In genomic region chr4:73675623-73676022, GRCh38 we compare ENCODE assay signal across 2 cellular contexts.
TF ChIP-seq lines count a peak whose summit lies in the region.

No MANE protein-coding gene starts in this region.

TF ChIP-seq in GM23338, 12 proteins besides CTCF, POLR2A, EP300 and RAD21:
- TF ChIP-seq EZH2phosphoT487 (IDR thresholded peaks at IDR 0.05; ENCODE audit: unreplicated experiment) (no peak), REST (IDR thresholded peaks at IDR 0.05; ENCODE audit: unreplicated experiment) (no peak), ZNF331 (CRISPR knock-in tag; IDR thresholded peaks at IDR 0.05; ENCODE audit: low read depth) (no peak), EZH2 (IDR thresholded peaks at IDR 0.05; ENCODE audit: low read depth, unreplicated experiment) (no peak), POLR2AphosphoS5 (IDR thresholded peaks at IDR 0.05; ENCODE audit: low read depth) (no peak), JUNB (IDR thresholded peaks at IDR 0.05; ENCODE audit: unreplicated experiment) (no peak), CREB1 (CRISPR knock-in tag; IDR thresholded peaks at IDR 0.05; ENCODE audit: low read depth) (no peak), ZNF114 (CRISPR knock-in tag; IDR thresholded peaks at IDR 0.05) (no peak), STAT1 (IDR thresholded peaks at IDR 0.05; ENCODE audit: unreplicated experiment) (no peak), NANOG (IDR thresholded peaks at IDR 0.05; ENCODE audit: borderline replicate concordance) (no peak)
- TF ChIP-seq, protein P1, sequence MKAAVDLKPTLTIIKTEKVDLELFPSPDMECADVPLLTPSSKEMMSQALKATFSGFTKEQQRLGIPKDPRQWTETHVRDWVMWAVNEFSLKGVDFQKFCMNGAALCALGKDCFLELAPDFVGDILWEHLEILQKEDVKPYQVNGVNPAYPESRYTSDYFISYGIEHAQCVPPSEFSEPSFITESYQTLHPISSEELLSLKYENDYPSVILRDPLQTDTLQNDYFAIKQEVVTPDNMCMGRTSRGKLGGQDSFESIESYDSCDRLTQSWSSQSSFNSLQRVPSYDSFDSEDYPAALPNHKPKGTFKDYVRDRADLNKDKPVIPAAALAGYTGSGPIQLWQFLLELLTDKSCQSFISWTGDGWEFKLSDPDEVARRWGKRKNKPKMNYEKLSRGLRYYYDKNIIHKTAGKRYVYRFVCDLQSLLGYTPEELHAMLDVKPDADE (IDR thresholded peaks at IDR 0.05), result no peak
- TF ChIP-seq, protein P2, sequence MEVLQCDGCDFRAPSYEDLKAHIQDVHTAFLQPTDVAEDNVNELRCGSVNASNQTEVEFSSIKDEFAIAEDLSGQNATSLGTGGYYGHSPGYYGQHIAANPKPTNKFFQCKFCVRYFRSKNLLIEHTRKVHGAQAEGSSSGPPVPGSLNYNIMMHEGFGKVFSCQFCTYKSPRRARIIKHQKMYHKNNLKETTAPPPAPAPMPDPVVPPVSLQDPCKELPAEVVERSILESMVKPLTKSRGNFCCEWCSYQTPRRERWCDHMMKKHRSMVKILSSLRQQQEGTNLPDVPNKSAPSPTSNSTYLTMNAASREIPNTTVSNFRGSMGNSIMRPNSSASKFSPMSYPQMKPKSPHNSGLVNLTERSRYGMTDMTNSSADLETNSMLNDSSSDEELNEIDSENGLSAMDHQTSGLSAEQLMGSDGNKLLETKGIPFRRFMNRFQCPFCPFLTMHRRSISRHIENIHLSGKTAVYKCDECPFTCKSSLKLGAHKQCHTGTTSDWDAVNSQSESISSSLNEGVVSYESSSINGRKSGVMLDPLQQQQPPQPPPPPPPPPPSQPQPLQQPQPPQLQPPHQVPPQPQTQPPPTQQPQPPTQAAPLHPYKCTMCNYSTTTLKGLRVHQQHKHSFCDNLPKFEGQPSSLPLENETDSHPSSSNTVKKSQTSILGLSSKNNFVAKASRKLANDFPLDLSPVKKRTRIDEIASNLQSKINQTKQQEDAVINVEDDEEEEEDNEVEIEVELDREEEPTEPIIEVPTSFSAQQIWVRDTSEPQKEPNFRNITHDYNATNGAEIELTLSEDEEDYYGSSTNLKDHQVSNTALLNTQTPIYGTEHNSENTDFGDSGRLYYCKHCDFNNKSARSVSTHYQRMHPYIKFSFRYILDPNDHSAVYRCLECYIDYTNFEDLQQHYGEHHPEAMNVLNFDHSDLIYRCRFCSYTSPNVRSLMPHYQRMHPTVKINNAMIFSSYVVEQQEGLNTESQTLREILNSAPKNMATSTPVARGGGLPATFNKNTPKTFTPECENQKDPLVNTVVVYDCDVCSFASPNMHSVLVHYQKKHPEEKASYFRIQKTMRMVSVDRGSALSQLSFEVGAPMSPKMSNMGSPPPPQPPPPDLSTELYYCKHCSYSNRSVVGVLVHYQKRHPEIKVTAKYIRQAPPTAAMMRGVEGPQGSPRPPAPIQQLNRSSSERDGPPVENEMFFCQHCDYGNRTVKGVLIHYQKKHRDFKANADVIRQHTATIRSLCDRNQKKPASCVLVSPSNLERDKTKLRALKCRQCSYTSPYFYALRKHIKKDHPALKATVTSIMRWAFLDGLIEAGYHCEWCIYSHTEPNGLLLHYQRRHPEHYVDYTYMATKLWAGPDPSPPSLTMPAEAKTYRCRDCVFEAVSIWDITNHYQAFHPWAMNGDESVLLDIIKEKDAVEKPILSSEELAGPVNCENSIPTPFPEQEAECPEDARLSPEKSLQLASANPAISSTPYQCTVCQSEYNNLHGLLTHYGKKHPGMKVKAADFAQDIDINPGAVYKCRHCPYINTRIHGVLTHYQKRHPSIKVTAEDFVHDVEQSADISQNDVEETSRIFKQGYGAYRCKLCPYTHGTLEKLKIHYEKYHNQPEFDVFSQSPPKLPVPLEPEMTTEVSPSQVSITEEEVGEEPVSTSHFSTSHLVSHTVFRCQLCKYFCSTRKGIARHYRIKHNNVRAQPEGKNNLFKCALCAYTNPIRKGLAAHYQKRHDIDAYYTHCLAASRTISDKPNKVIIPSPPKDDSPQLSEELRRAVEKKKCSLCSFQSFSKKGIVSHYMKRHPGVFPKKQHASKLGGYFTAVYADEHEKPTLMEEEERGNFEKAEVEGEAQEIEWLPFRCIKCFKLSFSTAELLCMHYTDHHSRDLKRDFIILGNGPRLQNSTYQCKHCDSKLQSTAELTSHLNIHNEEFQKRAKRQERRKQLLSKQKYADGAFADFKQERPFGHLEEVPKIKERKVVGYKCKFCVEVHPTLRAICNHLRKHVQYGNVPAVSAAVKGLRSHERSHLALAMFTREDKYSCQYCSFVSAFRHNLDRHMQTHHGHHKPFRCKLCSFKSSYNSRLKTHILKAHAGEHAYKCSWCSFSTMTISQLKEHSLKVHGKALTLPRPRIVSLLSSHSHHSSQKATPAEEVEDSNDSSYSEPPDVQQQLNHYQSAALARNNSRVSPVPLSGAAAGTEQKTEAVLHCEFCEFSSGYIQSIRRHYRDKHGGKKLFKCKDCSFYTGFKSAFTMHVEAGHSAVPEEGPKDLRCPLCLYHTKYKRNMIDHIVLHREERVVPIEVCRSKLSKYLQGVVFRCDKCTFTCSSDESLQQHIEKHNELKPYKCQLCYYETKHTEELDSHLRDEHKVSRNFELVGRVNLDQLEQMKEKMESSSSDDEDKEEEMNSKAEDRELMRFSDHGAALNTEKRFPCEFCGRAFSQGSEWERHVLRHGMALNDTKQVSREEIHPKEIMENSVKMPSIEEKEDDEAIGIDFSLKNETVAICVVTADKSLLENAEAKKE (CRISPR knock-in tag; IDR thresholded peaks at IDR 0.05), result no peak

TF ChIP-seq in K562, 482 proteins besides CTCF, POLR2A, EP300 and RAD21 (continues in another document):
- TF ChIP-seq ZBTB7A (IDR thresholded peaks at IDR 0.05; ENCODE audit: borderline replicate concordance, control insufficient read depth, low read depth, low read length), result no peak
- TF ChIP-seq SAP30 (IDR thresholded peaks at IDR 0.05; ENCODE audit: borderline replicate concordance, insufficient read depth, low read depth, low read length, poor library complexity, severe bottlenecking), result no peak
- TF ChIP-seq TRIM24 (IDR thresholded peaks at IDR 0.05), result peak in 1 of 2 experiments; percentile 10; a peak in 1 of 4 replicates
- TF ChIP-seq U2AF2 (optimal IDR thresholded peaks at IDR 0.05; ENCODE audit: low read depth, low read length), result no peak
- no peak for TF ChIP-seq FUS (optimal IDR thresholded peaks at IDR 0.05; ENCODE audit: low read depth, low read length)
- no peak for TF ChIP-seq ETV1 (tag; conservative IDR thresholded peaks at IDR 0.05; ENCODE audit: low read depth)
- no peak for TF ChIP-seq C11orf30 (IDR thresholded peaks at IDR 0.05; ENCODE audit: low read depth)
- TF ChIP-seq PML (IDR thresholded peaks at IDR 0.05; ENCODE audit: low read length), result peak; percentile 56; the same call in 1 of the 2 replicates
- TF ChIP-seq MNT (conservative IDR thresholded peaks at IDR 0.05), result no peak
- TF ChIP-seq MYC (IDR thresholded peaks at IDR 0.05; ENCODE audit: low read depth, low read length), result no peak
- no peak for TF ChIP-seq MYC (CRISPR knock-in tag; IDR thresholded peaks at IDR 0.05; ENCODE audit: borderline replicate concordance, low read depth)
- no peak for TF ChIP-seq COPS2 (conservative IDR thresholded peaks at IDR 0.05)
- no peak for TF ChIP-seq RBM15 (IDR thresholded peaks at IDR 0.05; ENCODE audit: insufficient read depth, low read length)
- TF ChIP-seq REST (CRISPR knock-in tag; IDR thresholded peaks at IDR 0.05; ENCODE audit: low read depth), result no peak
- peak; percentile 47; the same call in 1 of the 2 replicates for TF ChIP-seq STAT5A (IDR thresholded peaks at IDR 0.05; ENCODE audit: borderline replicate concordance, low read length)
- TF ChIP-seq MBD2 (IDR thresholded peaks at IDR 0.05; ENCODE audit: borderline replicate concordance, low read depth), result no peak
- 0 out of 4 replicates have a peak, but pooled peaks of 1 of the 2 experiments have one; percentile 18 for TF ChIP-seq KDM1A (IDR thresholded peaks at IDR 0.05)
- no peak for TF ChIP-seq ZNF77 (CRISPR knock-in tag; IDR thresholded peaks at IDR 0.05)
- TF ChIP-seq VEZF1 (CRISPR knock-in tag; IDR thresholded peaks at IDR 0.05), result no peak
- no peak for TF ChIP-seq HCFC1 (IDR thresholded peaks at IDR 0.05; ENCODE audit: low read depth, low read length)
- no peak for TF ChIP-seq HOMEZ (CRISPR knock-in tag; IDR thresholded peaks at IDR 0.05)
- 0 out of 2 replicates have a peak, but pooled peaks have one; percentile 14 for TF ChIP-seq ZNF592 (IDR thresholded peaks at IDR 0.05)
- no peak for TF ChIP-seq ETV6 (IDR thresholded peaks at IDR 0.05; ENCODE audit: borderline replicate concordance in 1 of 2, low read depth in 2 of 2, low read length in 1 of 2)
- no peak for TF ChIP-seq ETV6 (CRISPR knock-in tag; IDR thresholded peaks at IDR 0.05; ENCODE audit: borderline replicate concordance)
- no peak for TF ChIP-seq BDP1 (IDR thresholded peaks at IDR 0.05; ENCODE audit: insufficient read depth, insufficient read length)
- TF ChIP-seq NFE2 (IDR thresholded peaks at IDR 0.05; ENCODE audit: low read depth), result peak; percentile 7; the same call in 1 of the 2 replicates
- no peak for TF ChIP-seq SMARCC2 (IDR thresholded peaks at IDR 0.05; ENCODE audit: low read depth)
